ENCODE assay signal across 11 cellular contexts in the genomic region with DNA sequence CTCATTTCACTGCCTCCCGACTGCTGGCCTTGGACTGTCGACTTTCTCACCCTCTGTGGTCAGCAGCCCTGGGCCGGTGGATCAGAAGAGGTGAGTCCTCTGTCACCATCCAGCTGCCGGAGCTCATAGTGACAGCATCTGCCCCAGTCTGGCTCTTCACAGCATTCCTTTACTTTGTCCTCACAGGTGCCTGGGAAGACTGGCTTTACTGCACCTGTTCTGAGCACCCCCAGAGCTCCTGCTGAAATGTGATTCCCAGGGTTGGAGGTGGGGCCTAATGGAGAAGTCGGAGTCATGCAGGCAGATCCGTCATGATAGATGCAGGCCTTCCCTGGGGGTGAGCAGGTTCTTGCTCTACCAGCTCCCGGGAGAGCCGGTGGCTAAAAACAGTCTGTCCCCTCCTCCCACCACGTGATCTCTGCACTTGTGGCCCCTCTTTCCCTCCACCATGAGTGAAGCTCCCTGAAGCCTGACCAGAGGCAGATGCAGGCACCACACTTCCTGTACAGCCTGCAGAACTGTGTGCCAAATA.
A peak's percentile ranks its signal among the peaks of the same experiment; 100 is the strongest.
DNase-seq lines count a peak whose midpoint lies in the region; ATAC-seq and TF ChIP-seq lines count a peak whose summit lies in the region.
"Had no signal": no experiment of that assay in that cellular context is flagged by ENCODE, and none has a peak within 500 bp of the region (broad histone marks: within the 10 kb centered on the region; RNA-seq: fewer than 3 reads in every experiment).

No MANE protein-coding gene starts in this region.

- peaks cover 7% of the 10 kb centered on the region for H3K4me1 Mint-ChIP-seq in T-helper 17 cell

- DNase-seq in NCI-H2107 treated with DMSO at 0.1 percent for 48 hours (lab: John Stamatoyannopoulos, UW; ENCODE audit: unreplicated experiment), result peak; percentile 30
- DNase-seq in germinal center (ENCODE audit: low spot score), result peak; percentile 71
- peak; percentile 22 for DNase-seq in renal cortical epithelial cell (ENCODE audit: low read depth)
- no peak for DNase-seq in GM13976 (ENCODE audit: low spot score)
- no peak for DNase-seq in T-helper 17 cell
- DNase-seq: activated CD4-positive, alpha-beta T cell treated with anti-CD3 and anti-CD28 coated beads, Interleukin-2, amount 50 U/mL, for 48 hours; activated naive CD4-positive, alpha-beta T cell treated with Interleukin-2 at 50 U/mL for 16 hours; stomach had no signal

- no peak overlapping the region for H3K4me3 Mint-ChIP-seq in T-helper 17 cell

- H3K9me3 ChIP-seq in T-helper 17 cell (ENCODE audit: control insufficient read depth, low read length, poor library complexity, severe bottlenecking), result no peaks in the 10 kb centered on the region
- H3K9me3 ChIP-seq: stomach had no signal

- in situ Hi-C loops in GM13976 (cut with MboI; ENCODE audit: low sequenced_read_pairs, unreplicated experiment), result no loop called here

- H3K27ac Mint-ChIP-seq in T-helper 17 cell, result no peak overlapping the region

- no peak for TF ChIP-seq CTCF in GM13976 (IDR thresholded peaks at IDR 0.05; ENCODE audit: borderline replicate concordance, control extremely low read depth, extremely low read depth, insufficient read depth, missing control alignments)

- H3K36me3 Mint-ChIP-seq in T-helper 17 cell (ENCODE audit: low read depth), result peaks cover 3% of the 10 kb centered on the region

- H3K27me3 Mint-ChIP-seq in T-helper 17 cell, result no peaks in the 10 kb centered on the region

- peak; percentile 45 for ATAC-seq in GM19351 (IDR thresholded peaks at IDR 0.05; ENCODE audit: unreplicated experiment)
- ATAC-seq in HG03354 (IDR thresholded peaks at IDR 0.05; ENCODE audit: poor library complexity, severe bottlenecking, unreplicated experiment), result no peak
- ATAC-seq in T-helper 17 cell, result no peak
- ATAC-seq: HCT116 had no signal

Comparison
In these comparisons a context has a peak if more than half of its experiments do, and no peak if none do; other contexts are left out.
1. DNase-seq: peak in NCI-H2107 treated with DMSO at 0.1 percent for 48 hours (single experiment), germinal center (single experiment) and renal cortical epithelial cell (single experiment); none in GM13976 (single experiment) and T-helper 17 cell (0 of 3).